Comparison of ENCODE assay signal across 19 cellular contexts in the genomic region with DNA sequence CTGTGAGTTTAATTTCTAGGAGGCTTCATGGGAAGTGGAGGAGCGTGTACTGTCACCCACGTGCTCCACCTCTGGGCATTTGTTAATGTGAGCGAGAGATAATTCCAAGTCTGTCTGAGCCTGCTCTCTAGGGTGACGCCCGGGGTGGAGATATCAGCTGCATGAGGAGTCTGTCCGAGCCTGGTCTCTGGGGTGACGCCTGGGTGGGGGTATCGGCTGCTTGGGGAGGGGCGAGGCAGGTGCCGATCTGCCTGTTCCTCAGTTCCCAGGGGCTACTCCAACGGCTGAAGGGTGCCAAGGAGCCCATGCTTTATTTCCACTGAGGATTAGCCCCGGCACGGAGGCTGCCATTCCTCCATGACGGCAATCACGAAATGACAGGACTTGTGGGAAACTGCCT.
DNase-seq lines count a peak whose midpoint lies in the region; ATAC-seq, FAIRE-seq and TF ChIP-seq lines count a peak whose summit lies in the region.
"Had no signal": no experiment of that assay in that cellular context is flagged by ENCODE, and none has a peak within 500 bp of the region (broad histone marks: within the 10 kb centered on the region; RNA-seq: fewer than 3 reads in every experiment).

No MANE protein-coding gene starts in this region.

- H3K36me3 ChIP-seq in A673 (ENCODE audit: insufficient read depth, low read length, poor library complexity, severe bottlenecking) (no peaks in the 10 kb centered on the region), kidney (ENCODE audit: control insufficient read depth in 1 of 2, insufficient read depth in 2 of 2, low read length in 2 of 2) (no peaks in the 10 kb centered on the region), aorta (ENCODE audit: control insufficient read depth in 1 of 2, insufficient read depth in 2 of 2, low read length in 1 of 2) (no peaks in the 10 kb centered on the region), sigmoid colon (no peaks in the 10 kb centered on the region), esophagus muscularis mucosa (no peaks in the 10 kb centered on the region)
- H3K36me3 ChIP-seq in BLaER1 treated with 17β-estradiol and CSF1 and Interleukin-3, amounts not matched to agents 10 nM and 100 nM: no peaks in the 10 kb centered on the region
- H3K36me3 ChIP-seq: BE2C had no signal

- no peak for DNase-seq in A673 (ENCODE audit: low spot score)
- DNase-seq in kidney: peak; percentile 28
- peak; percentile 20 to 33 for DNase-seq in aorta
- no peak for DNase-seq in sigmoid colon
- no peak for DNase-seq in esophagus muscularis mucosa (ENCODE audit: extremely low spot score)
- no peak for DNase-seq in effector CD4-positive, alpha-beta T cell
- DNase-seq: 8988T; BE2C; CD8-positive, alpha-beta T cell; COR-L47; DMS 273 treated with DMSO at 0.1 percent for 48 hours; DMS53; DND-41; EL; GM23248; HCEC 1CT had no signal

- peaks cover 0 to 5% (median 0%) of the 10 kb centered on the region in 11 experiments; a peak in 1 of 22 replicates for H4K20me1 ChIP-seq in BLaER1 treated with 17β-estradiol and CSF1 and Interleukin-3, amounts not matched to agents 10 nM and 100 nM

- TF ChIP-seq EP300 in sigmoid colon (IDR thresholded peaks at IDR 0.05): no peak
- no peak for TF ChIP-seq EP300 in esophagus muscularis mucosa (IDR thresholded peaks at IDR 0.05)

- POLR2A ChIA-PET in A673 (lab: Charles Lee; ENCODE audit: low non-redundant PET): no interaction called here

- H3K9me3 ChIP-seq in A673 (ENCODE audit: low read depth, low read length, poor library complexity, severe bottlenecking) (no peaks in the 10 kb centered on the region), kidney (ENCODE audit: control insufficient read depth in 1 of 2, low read length in 2 of 2) (no peaks in the 10 kb centered on the region), aorta (ENCODE audit: control insufficient read depth, low read length) (no peaks in the 10 kb centered on the region), sigmoid colon (no peaks in the 10 kb centered on the region), esophagus muscularis mucosa (no peaks in the 10 kb centered on the region)
- no peaks in the 10 kb centered on the region for H3K9me3 ChIP-seq in BLaER1 treated with 17β-estradiol and CSF1 and Interleukin-3, amounts not matched to agents 10 nM and 100 nM (replicated peaks in 1 of 11)
- H3K9me3 ChIP-seq: BE2C had no signal

- peak overlapping the region in 10 of 11 experiments; percentile 56 to 78 (median 68); a peak in 17 of 22 replicates for H3K4me2 ChIP-seq in BLaER1 treated with 17β-estradiol and CSF1 and Interleukin-3, amounts not matched to agents 10 nM and 100 nM

- H3K4me3 ChIP-seq in A673 (ENCODE audit: low read depth, low read length, poor library complexity, severe bottlenecking) (no peak overlapping the region), kidney (ENCODE audit: low read length in 2 of 2) (no peak overlapping the region), aorta (ENCODE audit: low read length in 2 of 2) (no peak overlapping the region), sigmoid colon (no peak overlapping the region), esophagus muscularis mucosa (no peak overlapping the region)
- H3K4me3 ChIP-seq in BLaER1 treated with 17β-estradiol and CSF1 and Interleukin-3, amounts not matched to agents 10 nM and 100 nM: no peak overlapping the region
- H3K4me3 ChIP-seq: GM12878, GM23248 had no signal

- H3K27ac ChIP-seq in A673 (ENCODE audit: low read depth, low read length, poor library complexity, severe bottlenecking) (peak overlapping the region; percentile 86), kidney (ENCODE audit: low read depth in 2 of 2, low read length in 2 of 2) (no peak overlapping the region), aorta (ENCODE audit: low read depth in 1 of 2, low read length in 2 of 2) (no peak overlapping the region), sigmoid colon (no peak overlapping the region), esophagus muscularis mucosa (replicated peaks in 1 of 4) (no peak overlapping the region)
- peak overlapping the region in 2 of 11 experiments; percentile 35 to 47; a peak in 3 of 22 replicates for H3K27ac ChIP-seq in BLaER1 treated with 17β-estradiol and CSF1 and Interleukin-3, amounts not matched to agents 10 nM and 100 nM
- H3K27ac ChIP-seq: GM23248 had no signal

- BruUV-seq in A673 (replicated peaks; lab: Mats Ljungman, UMichigan): no TSS peak

- H3K27me3 ChIP-seq in A673 (replicated peaks; ENCODE audit: insufficient read depth, low read depth, low read length, poor library complexity): no peaks in the 10 kb centered on the region
- H3K27me3 ChIP-seq in BLaER1 treated with 17β-estradiol and CSF1 and Interleukin-3, amounts not matched to agents 10 nM and 100 nM: no peaks in the 10 kb centered on the region
- H3K27me3 ChIP-seq in aorta (ENCODE audit: control insufficient read depth in 1 of 2, insufficient read depth in 2 of 2, low read length in 1 of 2): no peaks in the 10 kb centered on the region
- peaks cover 0 to 32% (median 0%) of the 10 kb centered on the region in 3 donors for H3K27me3 ChIP-seq in sigmoid colon
- peaks cover 0 to 66% (median 0%) of the 10 kb centered on the region in 4 donors for H3K27me3 ChIP-seq in esophagus muscularis mucosa
- H3K27me3 ChIP-seq: BE2C had no signal

- no peak for FAIRE-seq in kidney (lab: Jason Lieb, UNC)
- FAIRE-seq: GM12878, H54 had no signal

- peaks cover 18% of the 10 kb centered on the region for H3K4me1 ChIP-seq in A673 (ENCODE audit: insufficient read depth, low read length, poor library complexity, severe bottlenecking)
- H3K4me1 ChIP-seq in BLaER1 treated with 17β-estradiol and CSF1 and Interleukin-3, amounts not matched to agents 10 nM and 100 nM: peaks cover 13 to 35% (median 28%) of the 10 kb centered on the region in 10 experiments
- no peaks in the 10 kb centered on the region for H3K4me1 ChIP-seq in kidney (ENCODE audit: control insufficient read depth in 1 of 2, insufficient read depth in 1 of 2, low read depth in 1 of 2, low read length in 2 of 2)
- no peaks in the 10 kb centered on the region for H3K4me1 ChIP-seq in aorta (ENCODE audit: control insufficient read depth in 1 of 2, insufficient read depth in 2 of 2, low read length in 2 of 2)
- no peaks in the 10 kb centered on the region for H3K4me1 ChIP-seq in sigmoid colon
- no peaks in the 10 kb centered on the region for H3K4me1 ChIP-seq in esophagus muscularis mucosa
- H3K4me1 ChIP-seq: BE2C had no signal

- CTCF ChIA-PET in A673 (lab: Charles Lee): no interaction called here

- intact Hi-C loops in A673 (cut with micrococcal nuclease; ENCODE audit: unreplicated experiment): no loop called here
- intact Hi-C loops in kidney (cut with DNase I): no loop called here
- intact Hi-C loops in aorta (cut with DNase I): no loop called here
- intact Hi-C loops in sigmoid colon (cut with DNase I): no loop called here
- intact Hi-C loops in esophagus muscularis mucosa (cut with DNase I): no loop called here

- TF ChIP-seq CTCF in A673 (conservative IDR thresholded peaks at IDR 0.05; ENCODE audit: low read depth, low read length) (no peak), kidney (IDR thresholded peaks at IDR 0.05; ENCODE audit: borderline replicate concordance, extremely low read depth, insufficient read depth) (no peak), sigmoid colon (IDR thresholded peaks at IDR 0.05) (no peak), esophagus muscularis mucosa (IDR thresholded peaks at IDR 0.05) (no peak)

- no peak for ATAC-seq in aorta (ENCODE audit: low FRiP score)
- ATAC-seq: CD8-positive, alpha-beta T cell; GM12878 had no signal

- WGBS in aorta, 2 donors: 88 to 90% methylated on average over 15 of the region's 15 CpGs
- WGBS in sigmoid colon, 2 donors: 67 to 81% methylated on average over 15 of the region's 15 CpGs
- WGBS in esophagus muscularis mucosa: 79% methylated on average over 15 of the region's 15 CpGs

- TF ChIP-seq POLR2A in sigmoid colon (IDR thresholded peaks at IDR 0.05) (no peak), esophagus muscularis mucosa (IDR thresholded peaks at IDR 0.05; ENCODE audit: low read depth) (no peak)

- no peak overlapping the region for H3K9ac ChIP-seq in BLaER1 treated with 17β-estradiol and CSF1 and Interleukin-3, amounts not matched to agents 10 nM and 100 nM
- no peak overlapping the region for H3K9ac ChIP-seq in kidney (ENCODE audit: low read length in 2 of 2)
- H3K9ac ChIP-seq: GM23248 had no signal

Comparison
In these comparisons a context has a peak if more than half of its experiments do, and no peak if none do; other contexts are left out.
1. DNase-seq: peak in kidney (single experiment) and aorta (2 of 2); none in A673 (single experiment), sigmoid colon (single experiment), esophagus muscularis mucosa (single experiment) and effector CD4-positive, alpha-beta T cell (single experiment).